ENCODE assay signal across 8 cellular contexts in genomic region chr22:24402460-24403192, GRCh38. TPM values are rescaled to one million over a fixed set of nuclear protein-coding genes. Genes with fewer than 3 reads are reported as not detected.
DNase-seq lines count a peak whose midpoint lies in the region; ATAC-seq and TF ChIP-seq lines count a peak whose summit lies in the region.

No MANE protein-coding gene starts in this region.

- POLR2A ChIA-PET in activated CD4-positive, alpha-beta memory T cell treated with anti-CD3 and anti-CD28 coated beads for 36 hours (lab: Charles Lee): interaction anchor here (0.9 kb wide), 1 partner anchor 25 kb away, joined by 3 read pairs; the partner anchor contains the start of gene ADORA2A

- peaks cover 0 to 53% (median 21%) of the 10 kb centered on the region in 3 donors for H3K4me1 ChIP-seq in gastroesophageal sphincter

- peaks cover 4% of the 10 kb centered on the region for H3K36me3 Mint-ChIP-seq in activated CD4-positive, alpha-beta memory T cell treated with anti-CD3 and anti-CD28 coated beads for 36 hours

- DNase-seq in NCI-H1694 treated with DMSO at 0.1 percent for 48 hours (lab: John Stamatoyannopoulos, UW) (peak; percentile 11), NCI-H1694 (lab: John Stamatoyannopoulos, UW) (no peak), LNCaP clone FGC (ENCODE audit: low read depth) (peak; percentile 99), pulmonary artery endothelial cell (ENCODE audit: low read depth, low spot score) (peak; percentile 86)
- no peak for DNase-seq in activated CD4-positive, alpha-beta memory T cell treated with anti-CD3 and anti-CD28 coated beads for 36 hours

- 0 out of 2 replicates have a peak overlapping the region, but pooled peaks have one; percentile 5 for H3K4me3 ChIP-seq in LNCaP clone FGC (ENCODE audit: low read depth, low read length)
- no peak overlapping the region for H3K4me3 ChIP-seq in gastroesophageal sphincter

- no peaks in the 10 kb centered on the region for H3K9me3 ChIP-seq in gastroesophageal sphincter

- TF ChIP-seq CTCF in LNCaP clone FGC (IDR thresholded peaks at IDR 0.05; ENCODE audit: control insufficient read depth, extremely low read depth, insufficient read depth) (no peak), gastroesophageal sphincter (IDR thresholded peaks at IDR 0.05) (no peak)

- peak; percentile 86 for ATAC-seq in gastroesophageal sphincter
- ATAC-seq in GM21576 (IDR thresholded peaks at IDR 0.05; ENCODE audit: unreplicated experiment): no peak
- no peak for ATAC-seq in HG03469 (IDR thresholded peaks at IDR 0.05; ENCODE audit: unreplicated experiment)

- H3K4me1 Mint-ChIP-seq in activated CD4-positive, alpha-beta memory T cell treated with anti-CD3 and anti-CD28 coated beads for 36 hours (ENCODE audit: low read depth): peaks cover 41% of the 10 kb centered on the region

- H3K9me3 Mint-ChIP-seq in activated CD4-positive, alpha-beta memory T cell treated with anti-CD3 and anti-CD28 coated beads for 36 hours: no peaks in the 10 kb centered on the region

- no peak overlapping the region for H3K4me3 Mint-ChIP-seq in activated CD4-positive, alpha-beta memory T cell treated with anti-CD3 and anti-CD28 coated beads for 36 hours

- no peak for TF ChIP-seq POLR2A in gastroesophageal sphincter (IDR thresholded peaks at IDR 0.05)

- H3K27me3 ChIP-seq in gastroesophageal sphincter: no peaks in the 10 kb centered on the region

- TF ChIP-seq EP300 in gastroesophageal sphincter (IDR thresholded peaks at IDR 0.05): no peak

- H3K27ac ChIP-seq in gastroesophageal sphincter: peak overlapping the region in 3 of 4 donors; percentile 6 to 72 (median 69)

- H3K27ac Mint-ChIP-seq in activated CD4-positive, alpha-beta memory T cell treated with anti-CD3 and anti-CD28 coated beads for 36 hours: peak overlapping the region; percentile 16

- intact Hi-C loops in activated CD4-positive, alpha-beta memory T cell treated with anti-CD3 and anti-CD28 coated beads for 36 hours (cut with micrococcal nuclease): loop anchor here (5.0 kb wide), 1 partner anchor 75 kb away; no protein-coding TSS in a partner anchor

- peaks cover 0 to 42% of the 10 kb centered on the region in 2 donors for H3K36me3 ChIP-seq in gastroesophageal sphincter

- H3K27me3 Mint-ChIP-seq in activated CD4-positive, alpha-beta memory T cell treated with anti-CD3 and anti-CD28 coated beads for 36 hours: no peaks in the 10 kb centered on the region

- CTCF ChIA-PET in activated CD4-positive, alpha-beta memory T cell treated with anti-CD3 and anti-CD28 coated beads for 36 hours (lab: Charles Lee): no interaction called here

- 0 to 22% methylated on average over 1 to 3 of the region's 3 CpGs for WGBS in gastroesophageal sphincter (ENCODE audit: low coverage in 1 of 2), 2 donors

RNA-seq across cellular contexts. Expression of gene ADORA2A, which starts 24.8 kb away (rescaled TPM):
- 10 to 100 TPM; 30.5 to 33.0 TPM for total RNA-seq in activated CD4-positive, alpha-beta memory T cell treated with anti-CD3 and anti-CD28 coated beads for 36 hours
- total RNA-seq in gastroesophageal sphincter (1 to 10 TPM; 1.9 to 5.7 (median 3.3) TPM), pulmonary artery endothelial cell (35.5 and 113 TPM in 2 replicates)

Comparison
In these comparisons a context has a peak if more than half of its experiments do, and no peak if none do; other contexts are left out.
1. DNase-seq: peak in NCI-H1694 treated with DMSO at 0.1 percent for 48 hours (single experiment), LNCaP clone FGC (single experiment) and pulmonary artery endothelial cell (single experiment); none in NCI-H1694 (single experiment) and activated CD4-positive, alpha-beta memory T cell treated with anti-CD3 and anti-CD28 coated beads for 36 hours (single experiment).